Comparison of ENCODE assay signal across 16 cellular contexts in the genomic region with DNA sequence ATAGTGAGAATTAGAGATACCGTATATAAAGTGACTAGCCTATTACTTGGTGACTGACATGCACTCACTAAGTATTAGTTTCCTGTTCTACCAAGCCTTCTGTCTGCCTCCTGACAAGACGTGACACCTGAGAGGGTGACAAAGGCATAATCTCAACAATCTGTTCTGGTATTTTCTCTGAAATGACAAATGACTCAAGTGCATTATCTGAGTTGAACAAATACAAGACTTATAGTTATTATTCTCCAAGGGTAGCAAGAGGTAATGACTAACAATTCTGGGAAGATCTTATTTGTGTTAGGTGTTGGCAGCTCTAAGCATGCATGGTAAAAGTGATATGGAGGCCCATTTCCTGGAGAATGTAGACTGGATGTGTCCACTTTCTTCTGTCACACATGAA.
DNase-seq lines count a peak whose midpoint lies in the region; ATAC-seq, FAIRE-seq and TF ChIP-seq lines count a peak whose summit lies in the region.
"Had no signal": no experiment of that assay in that cellular context is flagged by ENCODE, and none has a peak within 500 bp of the region (broad histone marks: within the 10 kb centered on the region; RNA-seq: fewer than 3 reads in every experiment).

No MANE protein-coding gene starts in this region.

- intact Hi-C loops in activated CD4-positive, alpha-beta T cell treated with anti-CD3 and anti-CD28 coated beads for 36 hours (cut with DNase I, micrococcal nuclease), result no loop called here
- intact Hi-C loops in PC-3 (cut with micrococcal nuclease), result no loop called here

- no peak overlapping the region for H3K27ac Mint-ChIP-seq in activated CD4-positive, alpha-beta T cell treated with anti-CD3 and anti-CD28 coated beads for 36 hours
- H3K27ac Mint-ChIP-seq in naive thymus-derived CD8-positive, alpha-beta T cell, result no peak overlapping the region
- H3K27ac Mint-ChIP-seq: CD4-positive, alpha-beta memory T cell; GM23338 had no signal

- H3K27me3 Mint-ChIP-seq in activated CD4-positive, alpha-beta T cell treated with anti-CD3 and anti-CD28 coated beads for 36 hours, result peaks cover 8% of the 10 kb centered on the region
- peaks cover 0 to 20% (median 3%) of the 10 kb centered on the region in 5 donors for H3K27me3 Mint-ChIP-seq in naive thymus-derived CD8-positive, alpha-beta T cell
- H3K27me3 Mint-ChIP-seq: CD4-positive, alpha-beta memory T cell had no signal

- H3K9me3 Mint-ChIP-seq in activated CD4-positive, alpha-beta T cell treated with anti-CD3 and anti-CD28 coated beads for 36 hours (ENCODE audit: low read depth), result no peaks in the 10 kb centered on the region
- H3K9me3 Mint-ChIP-seq in naive thymus-derived CD8-positive, alpha-beta T cell, result peaks cover 0 to 2% (median 0%) of the 10 kb centered on the region in 9 donors
- H3K9me3 Mint-ChIP-seq: GM23338 had no signal

- H3K4me1 Mint-ChIP-seq in activated CD4-positive, alpha-beta T cell treated with anti-CD3 and anti-CD28 coated beads for 36 hours, result no peaks in the 10 kb centered on the region
- no peaks in the 10 kb centered on the region for H3K4me1 Mint-ChIP-seq in naive thymus-derived CD8-positive, alpha-beta T cell
- H3K4me1 Mint-ChIP-seq: CD4-positive, alpha-beta memory T cell; GM23338 had no signal

- no peaks in the 10 kb centered on the region for H3F3A ChIP-seq in PC-3 (ENCODE audit: low read length, unreplicated experiment)

- no peak for FAIRE-seq in small intestine (lab: Jason Lieb, UNC)
- FAIRE-seq: A204.1 had no signal

- POLR2A ChIA-PET in activated CD4-positive, alpha-beta T cell treated with anti-CD3 and anti-CD28 coated beads for 36 hours (lab: Charles Lee), result no interaction called here
- POLR2A ChIA-PET in PC-3 (lab: Charles Lee; ENCODE audit: unreplicated experiment), result no interaction called here
- POLR2A ChIA-PET in naive thymus-derived CD8-positive, alpha-beta T cell (lab: Charles Lee), result no interaction called here

- H4K20me1 ChIP-seq in PC-3 (ENCODE audit: low read length), result no peaks in the 10 kb centered on the region

- BruUV-seq in PC-3 (replicated peaks; lab: Mats Ljungman, UMichigan), result no TSS peak

- H3K4me3 ChIP-seq in PC-3 (ENCODE audit: low read length), result no peak overlapping the region
- H3K4me3 ChIP-seq in epithelial cell of esophagus (ENCODE audit: low read length), result no peak overlapping the region
- H3K4me3 ChIP-seq in small intestine (ENCODE audit: low read depth in 1 of 2, low read length in 2 of 2), result no peak overlapping the region
- H3K4me3 ChIP-seq: GM23338 had no signal

- no peak overlapping the region for H2AFZ ChIP-seq in PC-3 (ENCODE audit: low read length)
- H2AFZ ChIP-seq: GM23338 had no signal

- no peak overlapping the region for H3K4me2 ChIP-seq in PC-3 (ENCODE audit: low read length)
- H3K4me2 ChIP-seq: GM23338 had no signal

- ATAC-seq in activated CD4-positive, alpha-beta T cell treated with anti-CD3 and anti-CD28 coated beads for 36 hours, result peak; percentile 26
- ATAC-seq in PC-3, result peak; percentile 38
- ATAC-seq in naive thymus-derived CD8-positive, alpha-beta T cell, result no peak
- ATAC-seq in GM21825 (IDR thresholded peaks at IDR 0.05; ENCODE audit: unreplicated experiment), result no peak
- ATAC-seq: GM23338 had no signal

- no peaks in the 10 kb centered on the region for H3K9me2 ChIP-seq in PC-3 (replicated peaks; ENCODE audit: low read length)

- H3K9ac ChIP-seq in PC-3 (ENCODE audit: low read length), result no peak overlapping the region

- H3K36me3 Mint-ChIP-seq in activated CD4-positive, alpha-beta T cell treated with anti-CD3 and anti-CD28 coated beads for 36 hours (ENCODE audit: low read depth), result no peaks in the 10 kb centered on the region
- H3K36me3 Mint-ChIP-seq in naive thymus-derived CD8-positive, alpha-beta T cell, result no peaks in the 10 kb centered on the region
- H3K36me3 Mint-ChIP-seq: CD4-positive, alpha-beta memory T cell had no signal

- 63 to 78% (median 74%) methylated on average over 2 of the region's 2 CpGs for WGBS in small intestine, 3 donors

- H3K9me3 ChIP-seq in PC-3 (ENCODE audit: low read length) (no peaks in the 10 kb centered on the region), small intestine (ENCODE audit: control insufficient read depth, low read depth) (no peaks in the 10 kb centered on the region)
- H3K9me3 ChIP-seq: BE2C had no signal

- H3K27me3 ChIP-seq in PC-3 (ENCODE audit: low read length) (no peaks in the 10 kb centered on the region), small intestine (ENCODE audit: control insufficient read depth in 2 of 2, insufficient read depth in 2 of 2, low read length in 2 of 2) (no peaks in the 10 kb centered on the region)
- H3K27me3 ChIP-seq: BE2C had no signal

- DNase-seq in activated CD4-positive, alpha-beta T cell treated with anti-CD3 and anti-CD28 coated beads for 36 hours, result no peak
- no peak for DNase-seq in activated CD4-positive, alpha-beta T cell treated with anti-CD3 and anti-CD28 coated beads for 1 hour
- DNase-seq in PC-3, result peak; percentile 55
- DNase-seq in epithelial cell of esophagus (ENCODE audit: low read depth), result peak; percentile 8
- peak; percentile 4 for DNase-seq in small intestine
- no peak for DNase-seq in naive thymus-derived CD8-positive, alpha-beta T cell
- DNase-seq in cerebellar cortex (ENCODE audit: low spot score), result no peak
- DNase-seq: BE2C; CD4-positive, alpha-beta memory T cell; GF-D8; H7 had no signal

- H3K4me1 ChIP-seq in PC-3 (ENCODE audit: insufficient read depth, low read length), result peaks cover 8% of the 10 kb centered on the region
- no peaks in the 10 kb centered on the region for H3K4me1 ChIP-seq in small intestine (ENCODE audit: control insufficient read depth in 2 of 2, insufficient read depth in 1 of 2, low read depth in 1 of 2, low read length in 1 of 2)
- H3K4me1 ChIP-seq: BE2C had no signal

- H3K79me2 ChIP-seq in PC-3 (ENCODE audit: low read length), result no peaks in the 10 kb centered on the region

- H3K36me3 ChIP-seq in PC-3 (ENCODE audit: low read depth, low read length) (no peaks in the 10 kb centered on the region), small intestine (ENCODE audit: control insufficient read depth in 2 of 2, insufficient read depth in 2 of 2, low read length in 2 of 2) (no peaks in the 10 kb centered on the region)
- H3K36me3 ChIP-seq: BE2C had no signal

- H3K27ac ChIP-seq in PC-3 (ENCODE audit: low read length) (no peak overlapping the region), small intestine (ENCODE audit: low read depth in 1 of 2, low read length in 1 of 2) (no peak overlapping the region)
- H3K27ac ChIP-seq: C4-2B, HL-60 had no signal

- CTCF ChIA-PET in activated CD4-positive, alpha-beta T cell treated with anti-CD3 and anti-CD28 coated beads for 36 hours (lab: Charles Lee), result no interaction called here
- CTCF ChIA-PET in PC-3 (lab: Charles Lee), result no interaction called here

- no peak overlapping the region for H3K4me3 Mint-ChIP-seq in activated CD4-positive, alpha-beta T cell treated with anti-CD3 and anti-CD28 coated beads for 36 hours
- H3K4me3 Mint-ChIP-seq in naive thymus-derived CD8-positive, alpha-beta T cell, result no peak overlapping the region
- H3K4me3 Mint-ChIP-seq: CD4-positive, alpha-beta memory T cell; GM23338 had no signal

- TF ChIP-seq CTCF in PC-3 (conservative IDR thresholded peaks at IDR 0.05; ENCODE audit: low read depth, low read length) (no peak), epithelial cell of esophagus (IDR thresholded peaks at IDR 0.05; ENCODE audit: insufficient read depth, low read depth, low read length, missing control alignments) (no peak)

Comparison
In these comparisons a context has a peak if more than half of its experiments do, and no peak if none do; other contexts are left out.
1. ATAC-seq: peak in activated CD4-positive, alpha-beta T cell treated with anti-CD3 and anti-CD28 coated beads for 36 hours (single experiment) and PC-3 (single experiment); none in naive thymus-derived CD8-positive, alpha-beta T cell (0 of 2) and GM21825 (single experiment).
2. DNase-seq: peak in PC-3 (single experiment), epithelial cell of esophagus (single experiment) and small intestine (single experiment); none in activated CD4-positive, alpha-beta T cell treated with anti-CD3 and anti-CD28 coated beads for 36 hours (single experiment), activated CD4-positive, alpha-beta T cell treated with anti-CD3 and anti-CD28 coated beads for 1 hour (single experiment), naive thymus-derived CD8-positive, alpha-beta T cell (0 of 10) and cerebellar cortex (single experiment).